8 cellular contexts compared by ENCODE assay signal in the genomic region with DNA sequence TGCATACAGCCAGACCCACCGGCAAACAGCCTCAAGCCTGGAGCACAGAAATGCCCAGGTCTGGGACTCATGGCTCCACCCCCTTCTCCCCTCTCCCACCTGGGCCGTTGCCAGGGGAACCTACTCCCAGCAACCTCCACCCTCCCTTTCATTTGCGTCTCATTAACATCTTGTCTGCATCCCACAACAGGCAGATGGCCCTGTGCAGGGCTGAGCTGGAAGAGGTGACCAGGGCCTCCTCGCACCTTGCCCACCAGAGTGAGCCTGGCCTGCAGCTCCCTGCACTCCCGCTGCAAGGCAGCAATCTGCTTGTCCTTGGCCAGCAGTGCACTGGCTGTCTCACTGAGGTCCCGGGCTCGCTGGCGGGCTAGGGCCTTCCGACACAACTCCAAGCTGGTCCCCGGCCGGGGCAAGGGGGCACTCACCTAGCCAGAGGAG. TPM values are rescaled to one million over a fixed set of nuclear protein-coding genes. Genes with fewer than 3 reads are reported as not detected.
DNase-seq lines count a peak whose midpoint lies in the region; ATAC-seq and TF ChIP-seq lines count a peak whose summit lies in the region.

No MANE protein-coding gene starts in this region.

- H3K27me3 ChIP-seq in upper lobe of right lung: no peaks in the 10 kb centered on the region

- H3K9me3 Mint-ChIP-seq in activated naive CD4-positive, alpha-beta T cell treated with anti-CD3 and anti-CD28 coated beads, Interleukin-2, amount 50 U/mL, for 24 hours: no peaks in the 10 kb centered on the region
- no peaks in the 10 kb centered on the region for H3K9me3 Mint-ChIP-seq in T-helper 2 cell treated with Interferon-gamma antibody and Interleukin-4, amounts not matched to agents 5 μg/mL and 100 μg/mL, for 36 hours

- H3K36me3 ChIP-seq in upper lobe of right lung: no peaks in the 10 kb centered on the region

- no peak for TF ChIP-seq CTCF in upper lobe of right lung (IDR thresholded peaks at IDR 0.05)

- intact Hi-C loops in upper lobe of right lung (cut with DNase I): no loop called here

- H3K4me1 ChIP-seq in upper lobe of right lung: no peaks in the 10 kb centered on the region

- H3K4me3 ChIP-seq in upper lobe of right lung: peak overlapping the region; percentile 71

- peaks cover 4% of the 10 kb centered on the region for H3K36me3 Mint-ChIP-seq in activated naive CD4-positive, alpha-beta T cell treated with anti-CD3 and anti-CD28 coated beads, Interleukin-2, amount 50 U/mL, for 24 hours
- H3K36me3 Mint-ChIP-seq in T-helper 2 cell treated with Interferon-gamma antibody and Interleukin-4, amounts not matched to agents 5 μg/mL and 100 μg/mL, for 36 hours (ENCODE audit: low read depth): peaks cover 38% of the 10 kb centered on the region

- H3K27ac Mint-ChIP-seq in activated naive CD4-positive, alpha-beta T cell treated with anti-CD3 and anti-CD28 coated beads, Interleukin-2, amount 50 U/mL, for 24 hours: peak overlapping the region; percentile 67
- H3K27ac Mint-ChIP-seq in T-helper 2 cell treated with Interferon-gamma antibody and Interleukin-4, amounts not matched to agents 5 μg/mL and 100 μg/mL, for 36 hours: peak overlapping the region; percentile 62

- no peak for DNase-seq in activated naive CD4-positive, alpha-beta T cell treated with anti-CD3 and anti-CD28 coated beads, Interleukin-2, amount 50 U/mL, for 16 hours
- no peak for DNase-seq in T-helper 2 cell treated with Interferon-gamma antibody and Interleukin-4, amounts not matched to agents 5 μg/mL and 100 μg/mL, for 36 hours (ENCODE audit: low spot score)
- DNase-seq in iPS-NIHi7 (ENCODE audit: extremely low spot score) (peak; percentile 68), upper lobe of right lung (no peak), HT-29 (ENCODE audit: low spot score) (no peak), ACHN (no peak)

- H3K9me3 ChIP-seq in upper lobe of right lung: no peaks in the 10 kb centered on the region

- in situ Hi-C loops in ACHN (cut with HindIII; ENCODE audit: low pct_ligation_motif_present, low pct_unique_long_range_greater_than_20kb, low sequenced_read_pairs): no loop called here

- no peak overlapping the region for H3K4me3 Mint-ChIP-seq in activated naive CD4-positive, alpha-beta T cell treated with anti-CD3 and anti-CD28 coated beads, Interleukin-2, amount 50 U/mL, for 24 hours
- H3K4me3 Mint-ChIP-seq in T-helper 2 cell treated with Interferon-gamma antibody and Interleukin-4, amounts not matched to agents 5 μg/mL and 100 μg/mL, for 36 hours: no peak overlapping the region

- no peak overlapping the region for H3K27ac ChIP-seq in upper lobe of right lung

- H3K4me1 Mint-ChIP-seq in activated naive CD4-positive, alpha-beta T cell treated with anti-CD3 and anti-CD28 coated beads, Interleukin-2, amount 50 U/mL, for 24 hours: peaks cover 38% of the 10 kb centered on the region
- peaks cover 30% of the 10 kb centered on the region for H3K4me1 Mint-ChIP-seq in T-helper 2 cell treated with Interferon-gamma antibody and Interleukin-4, amounts not matched to agents 5 μg/mL and 100 μg/mL, for 36 hours (ENCODE audit: low read depth)

- H3K27me3 Mint-ChIP-seq in activated naive CD4-positive, alpha-beta T cell treated with anti-CD3 and anti-CD28 coated beads, Interleukin-2, amount 50 U/mL, for 24 hours: no peaks in the 10 kb centered on the region
- peaks cover 2% of the 10 kb centered on the region for H3K27me3 Mint-ChIP-seq in T-helper 2 cell treated with Interferon-gamma antibody and Interleukin-4, amounts not matched to agents 5 μg/mL and 100 μg/mL, for 36 hours (ENCODE audit: low read depth)

- ATAC-seq in upper lobe of right lung (no peak), HG03196 (IDR thresholded peaks at IDR 0.05; ENCODE audit: unreplicated experiment) (no peak)

RNA-seq across cellular contexts. Expression of gene TSPOAP1, which starts 3.3 kb away (rescaled TPM):
- 21.0 TPM for total RNA-seq in upper lobe of right lung
- total RNA-seq in HT-29 (2014; rRNA removed; shearing (Covaris generic)): 0.86 and 2.4 TPM in 2 replicates

RNA-seq across cellular contexts. Expression of gene SUPT4H1, which starts 26.7 kb away (rescaled TPM):
- total RNA-seq in upper lobe of right lung: 82.4 TPM
- total RNA-seq in HT-29 (2014; rRNA removed; shearing (Covaris generic)): 53.0 and 60.0 TPM in 2 replicates

RNA-seq across cellular contexts. Expression of gene MPO, which starts 44.6 kb away (rescaled TPM):
- 0.35 TPM for total RNA-seq in upper lobe of right lung
- total RNA-seq in HT-29 (2014; rRNA removed; shearing (Covaris generic)): not detected in 2 replicates
